In genomic region chr10:118712930-118713634, GRCh38 we compare ENCODE assay signal across 14 cellular contexts. TPM values are rescaled to one million over a fixed set of nuclear protein-coding genes. Genes with fewer than 3 reads are reported as not detected.
DNase-seq lines count a peak whose midpoint lies in the region; ATAC-seq and TF ChIP-seq lines count a peak whose summit lies in the region.
"Had no signal": no experiment of that assay in that cellular context is flagged by ENCODE, and none has a peak within 500 bp of the region (broad histone marks: within the 10 kb centered on the region; RNA-seq: fewer than 3 reads in every experiment).

No MANE protein-coding gene starts in this region.

- H4K20me1 ChIP-seq in IMR-90 (ENCODE audit: insufficient read depth, low read length): peaks cover 3% of the 10 kb centered on the region

- TF ChIP-seq RAD21 in IMR-90 (IDR thresholded peaks at IDR 0.05; ENCODE audit: low read length): 0 out of 2 replicates have a peak, but pooled peaks have one; percentile 21

- H2BK120ac ChIP-seq in IMR-90 (ENCODE audit: low read depth, low read length): no peak overlapping the region

- no peak for ATAC-seq in IMR-90 (ENCODE audit: low read depth)
- no peak for ATAC-seq in lower lobe of right lung
- no peak for ATAC-seq in mucosa of descending colon

- POLR2A ChIA-PET in IMR-90 (lab: Charles Lee; ENCODE audit: unreplicated experiment): no interaction called here

- H2AFZ ChIP-seq in IMR-90 (replicated peaks; ENCODE audit: low read length, poor library complexity): no peak overlapping the region

- no peak overlapping the region for H4K91ac ChIP-seq in IMR-90 (ENCODE audit: insufficient read depth, low read depth, low read length)

- H3K4me1 ChIP-seq in IMR-90 (ENCODE audit: control insufficient read depth, insufficient read depth, low read length) (no peaks in the 10 kb centered on the region), lower lobe of right lung (no peaks in the 10 kb centered on the region), mucosa of descending colon (ENCODE audit: low read depth) (no peaks in the 10 kb centered on the region)
- H3K4me1 ChIP-seq: esophagus squamous epithelium had no signal

- no peak overlapping the region for H3K23ac ChIP-seq in IMR-90 (ENCODE audit: low read depth, low read length)

- TF ChIP-seq CTCF in GM06990 (IDR thresholded peaks at IDR 0.05; ENCODE audit: insufficient read depth, low read length, poor library complexity, severe bottlenecking): peak; percentile 22
- 0 out of 2 replicates have a peak, but pooled peaks have one; percentile 5 for TF ChIP-seq CTCF in IMR-90 (conservative IDR thresholded peaks at IDR 0.05; ENCODE audit: low read depth, low read length)
- peak; percentile 53 for TF ChIP-seq CTCF in brain microvascular endothelial cell (IDR thresholded peaks at IDR 0.05; ENCODE audit: low read depth, low read length, missing control alignments)
- TF ChIP-seq CTCF in lower lobe of right lung (IDR thresholded peaks at IDR 0.05): peak; percentile 12
- no peak for TF ChIP-seq CTCF in mucosa of descending colon (IDR thresholded peaks at IDR 0.05)

- H3K14ac ChIP-seq in IMR-90 (replicated peaks; ENCODE audit: low read depth, low read length): no peak overlapping the region

- WGBS in IMR-90 (ENCODE audit: extremely low coverage in 2 of 2, insufficient read length in 1 of 2), 2 experiments: 96% methylated on average over 7 of the region's 14 CpGs; no CpG with 5 or more reads in 1 of the 2 experiments

- no peaks in the 10 kb centered on the region for H3K9me3 ChIP-seq in IMR-90 (ENCODE audit: control insufficient read depth, insufficient read depth, low read length)
- no peaks in the 10 kb centered on the region for H3K9me3 ChIP-seq in lower lobe of right lung
- no peaks in the 10 kb centered on the region for H3K9me3 ChIP-seq in mucosa of descending colon
- H3K9me3 ChIP-seq: esophagus squamous epithelium had no signal

- no peak overlapping the region for H2AK9ac ChIP-seq in IMR-90 (replicated peaks; ENCODE audit: low read depth, low read length, poor library complexity)

- H4K8ac ChIP-seq in IMR-90 (ENCODE audit: low read depth in 2 of 2, low read length in 2 of 2): no peak overlapping the region

- no peak overlapping the region for H4K5ac ChIP-seq in IMR-90 (ENCODE audit: low read depth, low read length)

- H3K4me2 ChIP-seq in IMR-90 (ENCODE audit: low read depth, low read length): no peak overlapping the region

- no peak overlapping the region for H3K4ac ChIP-seq in IMR-90 (ENCODE audit: low read depth, low read length)

- H2BK5ac ChIP-seq in IMR-90 (ENCODE audit: low read depth, low read length, poor library complexity, severe bottlenecking): no peak overlapping the region

- H3K27me3 ChIP-seq in GM06990 (replicated peaks; ENCODE audit: control insufficient read depth, insufficient read depth, low read length): no peaks in the 10 kb centered on the region
- H3K27me3 ChIP-seq in IMR-90 (ENCODE audit: control insufficient read depth, insufficient read depth, low read length): no peaks in the 10 kb centered on the region
- no peaks in the 10 kb centered on the region for H3K27me3 ChIP-seq in brain microvascular endothelial cell (replicated peaks)
- no peaks in the 10 kb centered on the region for H3K27me3 ChIP-seq in lower lobe of right lung (ENCODE audit: low read depth)
- H3K27me3 ChIP-seq: esophagus squamous epithelium had no signal

- H2BK20ac ChIP-seq in IMR-90 (ENCODE audit: low read depth, low read length): no peak overlapping the region

- H3K18ac ChIP-seq in IMR-90 (ENCODE audit: low read depth, low read length): no peak overlapping the region

- CTCF ChIA-PET in IMR-90 (lab: Yijun Ruan, JAX): interaction anchor here (1.8 kb wide), 1 partner anchor 8 kb away, joined by 5 read pairs; no protein-coding TSS in a partner anchor

- H3K27ac ChIP-seq in IMR-90 (ENCODE audit: insufficient read depth, low read length): no peak overlapping the region
- H3K27ac ChIP-seq in brain microvascular endothelial cell: no peak overlapping the region
- no peak overlapping the region for H3K27ac ChIP-seq in lower lobe of right lung
- H3K27ac ChIP-seq: esophagus squamous epithelium had no signal

- no peak overlapping the region for H3K9ac ChIP-seq in IMR-90 (ENCODE audit: low read depth, low read length)

- H2AK5ac ChIP-seq in IMR-90 (ENCODE audit: low read depth, low read length): no peak overlapping the region

- in situ Hi-C loops in IMR-90 (cut with MboI; ENCODE audit: low sequenced_read_pairs): no loop called here
- in situ Hi-C loops in brain microvascular endothelial cell (cut with HindIII; ENCODE audit: low pct_ligation_motif_present, low sequenced_read_pairs): no loop called here

- intact Hi-C loops in IMR-90 (cut with micrococcal nuclease) (no loop called here), lower lobe of right lung (cut with DNase I) (no loop called here), mucosa of descending colon (cut with DNase I, micrococcal nuclease) (no loop called here)

- TF ChIP-seq POLR2A in IMR-90 (IDR thresholded peaks at IDR 0.05; ENCODE audit: low read depth, low read length): no peak

- DNase-seq in GM06990 (ENCODE audit: extremely low read depth, insufficient read length) (no peak), IMR-90 (no peak), brain microvascular endothelial cell (no peak), lower lobe of right lung (no peak), cerebellar cortex (ENCODE audit: low spot score) (no peak), NCI-H1092 treated with DMSO at 0.1 percent for 48 hours (lab: John Stamatoyannopoulos, UW) (no peak), mucosa of descending colon (no peak)
- DNase-seq: central memory CD4-positive, alpha-beta T cell; COR-L47; esophagus squamous epithelium; mesenchymal stem cell; NCI-H1417; occipital lobe; small intestine had no signal

- dilution Hi-C loops in IMR-90 (cut with HindIII; ENCODE audit: low sequenced_read_pairs, unreplicated experiment): no loop called here

- no peak overlapping the region for H3K4me3 ChIP-seq in GM06990 (replicated peaks; ENCODE audit: low read depth, low read length)
- H3K4me3 ChIP-seq in IMR-90 (ENCODE audit: insufficient read depth, low read depth, low read length): no peak overlapping the region
- H3K4me3 ChIP-seq in brain microvascular endothelial cell (ENCODE audit: low read depth, low read length): no peak overlapping the region
- no peak overlapping the region for H3K4me3 ChIP-seq in lower lobe of right lung
- no peak overlapping the region for H3K4me3 ChIP-seq in mucosa of descending colon
- H3K4me3 ChIP-seq: esophagus squamous epithelium had no signal

- H2BK15ac ChIP-seq in IMR-90 (ENCODE audit: low read depth, low read length): no peak overlapping the region

- H3K79me1 ChIP-seq in IMR-90 (ENCODE audit: low read depth in 1 of 2, low read length in 2 of 2): peaks cover 8 to 34% of the 10 kb centered on the region in 2 experiments

- H3K9me1 ChIP-seq in IMR-90 (ENCODE audit: insufficient read depth, low read length): no peaks in the 10 kb centered on the region

- no peak overlapping the region for H3K56ac ChIP-seq in IMR-90 (ENCODE audit: extremely low read depth, insufficient read depth, low read length)

- H3K36me3 ChIP-seq in GM06990 (ENCODE audit: control insufficient read depth, insufficient read depth, low read length): peaks cover 3% of the 10 kb centered on the region; the same call in 1 of the 2 replicates
- peaks cover 6% of the 10 kb centered on the region for H3K36me3 ChIP-seq in IMR-90 (ENCODE audit: control insufficient read depth, insufficient read depth, low read length)
- no peaks in the 10 kb centered on the region for H3K36me3 ChIP-seq in brain microvascular endothelial cell (replicated peaks)
- H3K36me3 ChIP-seq in lower lobe of right lung: peaks cover 12% of the 10 kb centered on the region
- H3K36me3 ChIP-seq in mucosa of descending colon (ENCODE audit: low read depth): no peaks in the 10 kb centered on the region

- no TSS peak for BruUV-seq in IMR-90 (replicated peaks; lab: Mats Ljungman, UMichigan)

TF ChIP-seq in IMR-90, 13 proteins besides CTCF, POLR2A, EP300 and RAD21:
- TF ChIP-seq NFE2L2 (IDR thresholded peaks at IDR 0.05; ENCODE audit: low read depth, low read length): no peak

RNA-seq across cellular contexts. Expression of gene CACUL1, which starts 41.7 kb away (rescaled TPM):
- total RNA-seq in IMR-90 (2012; rRNA removed): 23.5 and 24.7 TPM in 2 replicates
- polyA plus RNA-seq in IMR-90 (2012; rRNA removed): 4.3 and 5.3 TPM in 2 replicates
- 1.9 and 2.2 TPM in 2 replicates for polyA plus RNA-seq in IMR-90 (2012; cell fraction: cytosol; rRNA removed)
- 1.4 and 10.5 TPM in 2 replicates for polyA plus RNA-seq in IMR-90 (2012; cell fraction: nucleus; rRNA removed; ENCODE audit: low replicate concordance)
- 45.9 TPM for total RNA-seq in lower lobe of right lung
- total RNA-seq in mucosa of descending colon: 10 to 100 TPM; 39.2 to 54.0 (median 40.0) TPM
